ENCODE assay signal across 7 cellular contexts in genomic region chr22:37896181-37896592, GRCh38. TPM values are rescaled to one million over a fixed set of nuclear protein-coding genes. Genes with fewer than 3 reads are reported as not detected.
DNase-seq lines count a peak whose midpoint lies in the region; ATAC-seq lines count a peak whose summit lies in the region.

No MANE protein-coding gene starts in this region.

- no peaks in the 10 kb centered on the region for H3K27me3 ChIP-seq in thymus (ENCODE audit: control insufficient read depth, insufficient read depth)

- H3K4me3 ChIP-seq in thymus (ENCODE audit: low read length) = no peak overlapping the region

- peaks cover 4% of the 10 kb centered on the region for H3K4me1 ChIP-seq in thymus (ENCODE audit: control insufficient read depth, insufficient read depth, low read length)

- H3K36me3 ChIP-seq in thymus (ENCODE audit: control insufficient read depth, insufficient read depth) = peaks cover 16% of the 10 kb centered on the region

- H3K9me3 ChIP-seq in thymus (ENCODE audit: control insufficient read depth) = no peaks in the 10 kb centered on the region

- 30% methylated on average over 5 of the region's 5 CpGs for WGBS in thymus

- peak overlapping the region; percentile 91 for H3K27ac ChIP-seq in thymus (ENCODE audit: low read depth)

- no peak for ATAC-seq in GM19397 (IDR thresholded peaks at IDR 0.05; ENCODE audit: unreplicated experiment)

- DNase-seq in GM19238 (ENCODE audit: insufficient read length, low spot score) = peak; percentile 79
- peak; percentile 92 for DNase-seq in HPDE6-E6E7 (ENCODE audit: extremely low spot score)
- DNase-seq in activated T-cell treated with anti-CD3 and anti-CD28 coated beads, Interleukin-2, amount 50 U/mL, for 48 hours = peak; percentile 38 to 46
- peak; percentile 74 for DNase-seq in iris pigment epithelial cell (ENCODE audit: low read depth)
- no peak for DNase-seq in NCI-H345 (lab: John Stamatoyannopoulos, UW)

RNA-seq across cellular contexts. Expression of gene MICALL1, which starts 9.9 kb away (rescaled TPM):
- 13.7 TPM for polyA plus RNA-seq in thymus

RNA-seq across cellular contexts. Expression of gene EIF3L, which starts 47.0 kb away (rescaled TPM):
- 302 TPM for polyA plus RNA-seq in thymus

RNA-seq across cellular contexts. Expression of gene ANKRD54, which starts 52.1 kb away (rescaled TPM):
- polyA plus RNA-seq in thymus = 25.5 TPM

RNA-seq across cellular contexts. Expression of gene C22orf23, which starts 57.2 kb away (rescaled TPM):
- 0.34 TPM for polyA plus RNA-seq in thymus

RNA-seq across cellular contexts. Expression of gene POLR2F, which starts 57.3 kb away (rescaled TPM):
- polyA plus RNA-seq in thymus = 82.4 TPM
